In genomic region chr14:50599700-50600444, GRCh38 we compare ENCODE assay signal across 1 cellular context.
TF ChIP-seq lines count a peak whose summit lies in the region.

No MANE protein-coding gene starts in this region.

TF ChIP-seq in HepG2, 621 proteins besides CTCF, POLR2A, EP300 and RAD21 (continued from another document and continues in another):
- no peak for TF ChIP-seq ATF3 (CRISPR knock-in tag; IDR thresholded peaks at IDR 0.05)
- no peak for TF ChIP-seq ZZZ3 (CRISPR knock-in tag; IDR thresholded peaks at IDR 0.05; ENCODE audit: borderline replicate concordance)
- no peak for TF ChIP-seq CEBPG (CRISPR knock-in tag; IDR thresholded peaks at IDR 0.05)
- no peak for TF ChIP-seq RAD51 (IDR thresholded peaks at IDR 0.05; ENCODE audit: borderline replicate concordance)
- no peak for TF ChIP-seq ZMYM2 (CRISPR knock-in tag; IDR thresholded peaks at IDR 0.05)
- TF ChIP-seq ZBTB43 (CRISPR knock-in tag; conservative IDR thresholded peaks at IDR 0.05), result no peak
- TF ChIP-seq CERS6 (CRISPR knock-in tag; IDR thresholded peaks at IDR 0.05), result no peak
- no peak for TF ChIP-seq ZBTB42 (CRISPR knock-in tag; IDR thresholded peaks at IDR 0.05)
- no peak for TF ChIP-seq TRIM22 (IDR thresholded peaks at IDR 0.05)
- TF ChIP-seq ZNF550 (CRISPR knock-in tag; IDR thresholded peaks at IDR 0.05; ENCODE audit: borderline replicate concordance), result no peak
- no peak for TF ChIP-seq ZBTB10 (CRISPR knock-in tag; IDR thresholded peaks at IDR 0.05; ENCODE audit: borderline replicate concordance)
- no peak for TF ChIP-seq ZBTB33 (CRISPR knock-in tag; IDR thresholded peaks at IDR 0.05)
- no peak for TF ChIP-seq SETDB1 (CRISPR knock-in tag; IDR thresholded peaks at IDR 0.05; ENCODE audit: borderline replicate concordance)
- no peak for TF ChIP-seq RCOR2 (CRISPR knock-in tag; IDR thresholded peaks at IDR 0.05)
- no peak for TF ChIP-seq MBNL3 (CRISPR knock-in tag; conservative IDR thresholded peaks at IDR 0.05)
- no peak for TF ChIP-seq THAP7 (CRISPR knock-in tag; IDR thresholded peaks at IDR 0.05)
- TF ChIP-seq KDM1A (CRISPR knock-in tag; IDR thresholded peaks at IDR 0.05), result no peak
- TF ChIP-seq SRSF1 (optimal IDR thresholded peaks at IDR 0.05; ENCODE audit: low read depth, low read length), result no peak
- TF ChIP-seq RXRB (CRISPR knock-in tag; IDR thresholded peaks at IDR 0.05; ENCODE audit: borderline replicate concordance), result 0 out of 2 replicates have a peak, but pooled peaks have one; percentile 52
- TF ChIP-seq ZNF570 (CRISPR knock-in tag; IDR thresholded peaks at IDR 0.05; ENCODE audit: borderline replicate concordance), result no peak
- no peak for TF ChIP-seq ZNF790 (CRISPR knock-in tag; IDR thresholded peaks at IDR 0.05; ENCODE audit: borderline replicate concordance)
- no peak for TF ChIP-seq TOPORS (CRISPR knock-in tag; IDR thresholded peaks at IDR 0.05)
- TF ChIP-seq GPBP1L1 (CRISPR knock-in tag; IDR thresholded peaks at IDR 0.05), result no peak
- no peak for TF ChIP-seq ZFP1 (CRISPR knock-in tag; IDR thresholded peaks at IDR 0.05)
- TF ChIP-seq ZNF432 (CRISPR knock-in tag; IDR thresholded peaks at IDR 0.05; ENCODE audit: borderline replicate concordance), result no peak
- TF ChIP-seq WIZ (CRISPR knock-in tag; IDR thresholded peaks at IDR 0.05), result no peak
- no peak for TF ChIP-seq HOXA7 (CRISPR knock-in tag; IDR thresholded peaks at IDR 0.05)
- no peak for TF ChIP-seq RBM22 (optimal IDR thresholded peaks at IDR 0.05; ENCODE audit: low read length)
- TF ChIP-seq ZNF18 (CRISPR knock-in tag; IDR thresholded peaks at IDR 0.05; ENCODE audit: insufficient replicate concordance), result no peak
- TF ChIP-seq ZNF616 (CRISPR knock-in tag; IDR thresholded peaks at IDR 0.05; ENCODE audit: low read depth), result no peak
- TF ChIP-seq SAFB2 (CRISPR knock-in tag; IDR thresholded peaks at IDR 0.05; ENCODE audit: borderline replicate concordance, low read depth), result no peak
- TF ChIP-seq NKX3-1 (CRISPR knock-in tag; IDR thresholded peaks at IDR 0.05), result no peak
- no peak for TF ChIP-seq RNF2 (conservative IDR thresholded peaks at IDR 0.05; ENCODE audit: low read depth)
- no peak for TF ChIP-seq ZBTB46 (CRISPR knock-in tag; IDR thresholded peaks at IDR 0.05; ENCODE audit: borderline replicate concordance)
- TF ChIP-seq HNF4G (IDR thresholded peaks at IDR 0.05; ENCODE audit: borderline replicate concordance, low read depth, low read length), result no peak
- no peak for TF ChIP-seq HNF4G (CRISPR knock-in tag; IDR thresholded peaks at IDR 0.05; ENCODE audit: borderline replicate concordance, low read depth)
- TF ChIP-seq ZKSCAN5 (CRISPR knock-in tag; IDR thresholded peaks at IDR 0.05), result no peak
- no peak for TF ChIP-seq NPAS2 (CRISPR knock-in tag; IDR thresholded peaks at IDR 0.05; ENCODE audit: borderline replicate concordance)
- TF ChIP-seq MAFG (CRISPR knock-in tag; IDR thresholded peaks at IDR 0.05), result no peak
- TF ChIP-seq STAT5B (CRISPR knock-in tag; IDR thresholded peaks at IDR 0.05), result no peak
- TF ChIP-seq SAP130 (CRISPR knock-in tag; IDR thresholded peaks at IDR 0.05; ENCODE audit: low read depth), result peak; percentile 23; the same call in 1 of the 2 replicates
- no peak for TF ChIP-seq ZNF597 (CRISPR knock-in tag; IDR thresholded peaks at IDR 0.05)
- TF ChIP-seq ISL2 (CRISPR knock-in tag; IDR thresholded peaks at IDR 0.05), result no peak
- no peak for TF ChIP-seq ATF4 (CRISPR knock-in tag; IDR thresholded peaks at IDR 0.05)
- TF ChIP-seq POGK (CRISPR knock-in tag; conservative IDR thresholded peaks at IDR 0.05), result no peak
- no peak for TF ChIP-seq RFXANK (CRISPR knock-in tag; IDR thresholded peaks at IDR 0.05)
- no peak for TF ChIP-seq ZNF331 (CRISPR knock-in tag; IDR thresholded peaks at IDR 0.05)
- TF ChIP-seq GTF3A (CRISPR knock-in tag; conservative IDR thresholded peaks at IDR 0.05), result no peak
